Comparison of ENCODE assay signal across 28 cellular contexts in genomic region chr4:57309658-57310057, GRCh38.
"Had no signal": no experiment of that assay in that cellular context is flagged by ENCODE, and none has a peak within 500 bp of the region (broad histone marks: within the 10 kb centered on the region; RNA-seq: fewer than 3 reads in every experiment).

No MANE protein-coding gene starts in this region.

- H3K4me1 ChIP-seq: esophagus squamous epithelium, gastroesophageal sphincter had no signal

- H3K27ac Mint-ChIP-seq: activated CD4-positive, alpha-beta memory T cell treated with anti-CD3 and anti-CD28 coated beads for 36 hours; activated CD4-positive, alpha-beta T cell treated with anti-CD3 and anti-CD28 coated beads for 36 hours; activated CD4-positive, alpha-beta T cell treated with anti-CD3 and anti-CD28 coated beads, Interleukin-2, amount 10 ng/mL, durations not matched to agents 24 days and 14 days; activated CD8-positive, alpha-beta memory T cell treated with anti-CD3 and anti-CD28 coated beads, Interleukin-2, amount 10 ng/mL, durations not matched to agents 7 days and 5 days; activated CD8-positive, alpha-beta T cell treated with anti-CD3 and anti-CD28 coated beads, Interleukin-2, amount 10 ng/mL, durations not matched to agents 7 days and 5 days; activated naive CD4-positive, alpha-beta T cell treated with anti-CD3 and anti-CD28 coated beads, Interleukin-2, amount 10 ng/mL, durations not matched to agents 7 days and 5 days; activated naive CD4-positive, alpha-beta T cell treated with anti-CD3 and anti-CD28 coated beads, Interleukin-2, amount 50 U/mL, for 72 hours; activated naive CD8-positive, alpha-beta T cell treated with anti-CD3 and anti-CD28 coated beads, Interleukin-2, amount 10 ng/mL, durations not matched to agents 7 days and 5 days; activated T-cell treated with anti-CD3 and anti-CD28 coated beads, Interleukin-2, amount 50 U/mL, for 24 hours; activated T-cell treated with anti-CD3 and anti-CD28 coated beads, Interleukin-2, amount 50 U/mL, for 72 hours; effector memory CD8-positive, alpha-beta T cell had no signal

- H3K27me3 ChIP-seq: brain microvascular endothelial cell, esophagus squamous epithelium, gastroesophageal sphincter had no signal

- H3K27ac ChIP-seq: brain microvascular endothelial cell, epithelial cell of prostate, esophagus squamous epithelium, gastroesophageal sphincter had no signal

- H3K36me3 Mint-ChIP-seq: activated CD4-positive, alpha-beta memory T cell treated with anti-CD3 and anti-CD28 coated beads for 36 hours; activated CD8-positive, alpha-beta memory T cell treated with anti-CD3 and anti-CD28 coated beads, Interleukin-2, amount 10 ng/mL, durations not matched to agents 7 days and 5 days; activated naive CD4-positive, alpha-beta T cell treated with anti-CD3 and anti-CD28 coated beads, Interleukin-2, amount 10 ng/mL, durations not matched to agents 7 days and 5 days; activated naive CD4-positive, alpha-beta T cell treated with anti-CD3 and anti-CD28 coated beads, Interleukin-2, amount 50 U/mL, for 72 hours; activated naive CD8-positive, alpha-beta T cell treated with anti-CD3 and anti-CD28 coated beads, Interleukin-2, amount 10 ng/mL, durations not matched to agents 7 days and 5 days had no signal

- H3K36me3 ChIP-seq: brain microvascular endothelial cell, esophagus squamous epithelium, gastroesophageal sphincter had no signal

- ATAC-seq: activated CD4-positive, alpha-beta T cell treated with anti-CD3 and anti-CD28 coated beads for 36 hours; activated CD8-positive, alpha-beta memory T cell treated with anti-CD3 and anti-CD28 coated beads, Interleukin-2, amount 10 ng/mL, durations not matched to agents 7 days and 5 days; activated CD8-positive, alpha-beta T cell treated with anti-CD3 and anti-CD28 coated beads, Interleukin-2, amount 10 ng/mL, durations not matched to agents 7 days and 5 days; activated naive CD4-positive, alpha-beta T cell treated with anti-CD3 and anti-CD28 coated beads, Interleukin-2, amount 50 U/mL, for 72 hours; activated T-cell treated with anti-CD3 and anti-CD28 coated beads, Interleukin-2, amount 50 U/mL, for 72 hours; effector memory CD8-positive, alpha-beta T cell; gastroesophageal sphincter had no signal

- DNase-seq: activated CD4-positive, alpha-beta memory T cell treated with anti-CD3 and anti-CD28 coated beads for 36 hours; activated CD4-positive, alpha-beta T cell treated with anti-CD3 and anti-CD28 coated beads for 36 hours; activated CD4-positive, alpha-beta T cell treated with anti-CD3 and anti-CD28 coated beads, Interleukin-2, amount 10 ng/mL, durations not matched to agents 24 days and 14 days; activated CD4-positive, CD25-positive, alpha-beta regulatory T cell; activated CD4-positive, CD25-positive, alpha-beta regulatory T cell treated with anti-CD3 and anti-CD28 coated beads, Interleukin-2, amount 50 U/mL, for 72 hours; activated CD8-positive, alpha-beta memory T cell treated with anti-CD3 and anti-CD28 coated beads, Interleukin-2, amount 10 ng/mL, durations not matched to agents 7 days and 5 days; activated CD8-positive, alpha-beta memory T cell treated with anti-CD3 and anti-CD28 coated beads, Interleukin-2, amount 50 U/mL, for 48 hours; activated CD8-positive, alpha-beta T cell treated with anti-CD3 and anti-CD28 coated beads, Interleukin-2, amount 10 ng/mL, durations not matched to agents 7 days and 5 days; activated gamma-delta T cell; activated naive CD4-positive, alpha-beta T cell; activated naive CD4-positive, alpha-beta T cell treated with anti-CD3 and anti-CD28 coated beads, Interleukin-2, amount 10 ng/mL, durations not matched to agents 7 days and 5 days; activated naive CD8-positive, alpha-beta T cell treated with anti-CD3 and anti-CD28 coated beads, Interleukin-2, amount 10 ng/mL, durations not matched to agents 7 days and 5 days; activated T-cell treated with anti-CD3 and anti-CD28 coated beads for 4 hours; activated T-cell treated with anti-CD3 and anti-CD28 coated beads, Interleukin-2, amount 50 U/mL, for 24 hours; activated T-cell treated with anti-CD3 and anti-CD28 coated beads, Interleukin-2, amount 50 U/mL, for 72 hours; amniotic stem cell; anterior cingulate cortex; brain microvascular endothelial cell; cortex of kidney; dermis blood vessel endothelial cell; effector CD4-positive, alpha-beta T cell; effector memory CD8-positive, alpha-beta T cell; esophagus squamous epithelium; foreskin melanocyte; T-helper 2 cell had no signal

- H3K4me1 Mint-ChIP-seq: activated CD4-positive, alpha-beta T cell treated with anti-CD3 and anti-CD28 coated beads for 36 hours; activated CD4-positive, alpha-beta T cell treated with anti-CD3 and anti-CD28 coated beads, Interleukin-2, amount 10 ng/mL, durations not matched to agents 24 days and 14 days; activated CD8-positive, alpha-beta memory T cell treated with anti-CD3 and anti-CD28 coated beads, Interleukin-2, amount 10 ng/mL, durations not matched to agents 7 days and 5 days; activated naive CD4-positive, alpha-beta T cell treated with anti-CD3 and anti-CD28 coated beads, Interleukin-2, amount 10 ng/mL, durations not matched to agents 7 days and 5 days; activated naive CD8-positive, alpha-beta T cell treated with anti-CD3 and anti-CD28 coated beads, Interleukin-2, amount 10 ng/mL, durations not matched to agents 7 days and 5 days had no signal

- H3K9me3 ChIP-seq: esophagus squamous epithelium, gastroesophageal sphincter had no signal

- H3K9me3 Mint-ChIP-seq: activated CD4-positive, alpha-beta T cell treated with anti-CD3 and anti-CD28 coated beads, Interleukin-2, amount 10 ng/mL, durations not matched to agents 24 days and 14 days; activated naive CD4-positive, alpha-beta T cell treated with anti-CD3 and anti-CD28 coated beads, Interleukin-2, amount 10 ng/mL, durations not matched to agents 7 days and 5 days; activated naive CD8-positive, alpha-beta T cell treated with anti-CD3 and anti-CD28 coated beads, Interleukin-2, amount 10 ng/mL, durations not matched to agents 7 days and 5 days; activated T-cell treated with anti-CD3 and anti-CD28 coated beads, Interleukin-2, amount 50 U/mL, for 24 hours had no signal

- H3K4me3 ChIP-seq: esophagus squamous epithelium, gastroesophageal sphincter had no signal

- H3K27me3 Mint-ChIP-seq: activated CD4-positive, alpha-beta T cell treated with anti-CD3 and anti-CD28 coated beads, Interleukin-2, amount 10 ng/mL, durations not matched to agents 24 days and 14 days; activated CD8-positive, alpha-beta memory T cell treated with anti-CD3 and anti-CD28 coated beads, Interleukin-2, amount 10 ng/mL, durations not matched to agents 7 days and 5 days; activated naive CD4-positive, alpha-beta T cell treated with anti-CD3 and anti-CD28 coated beads, Interleukin-2, amount 10 ng/mL, durations not matched to agents 7 days and 5 days; activated naive CD8-positive, alpha-beta T cell treated with anti-CD3 and anti-CD28 coated beads, Interleukin-2, amount 10 ng/mL, durations not matched to agents 7 days and 5 days; activated T-cell treated with anti-CD3 and anti-CD28 coated beads, Interleukin-2, amount 50 U/mL, for 24 hours; effector memory CD8-positive, alpha-beta T cell had no signal

- H3K4me3 Mint-ChIP-seq: activated CD4-positive, alpha-beta memory T cell treated with anti-CD3 and anti-CD28 coated beads for 36 hours; activated CD4-positive, alpha-beta T cell treated with anti-CD3 and anti-CD28 coated beads for 36 hours; activated CD4-positive, alpha-beta T cell treated with anti-CD3 and anti-CD28 coated beads, Interleukin-2, amount 10 ng/mL, durations not matched to agents 24 days and 14 days; activated CD8-positive, alpha-beta memory T cell treated with anti-CD3 and anti-CD28 coated beads, Interleukin-2, amount 10 ng/mL, durations not matched to agents 7 days and 5 days; activated CD8-positive, alpha-beta T cell treated with anti-CD3 and anti-CD28 coated beads, Interleukin-2, amount 10 ng/mL, durations not matched to agents 7 days and 5 days; activated naive CD4-positive, alpha-beta T cell treated with anti-CD3 and anti-CD28 coated beads, Interleukin-2, amount 10 ng/mL, durations not matched to agents 7 days and 5 days; activated naive CD8-positive, alpha-beta T cell treated with anti-CD3 and anti-CD28 coated beads, Interleukin-2, amount 10 ng/mL, durations not matched to agents 7 days and 5 days; activated T-cell treated with anti-CD3 and anti-CD28 coated beads, Interleukin-2, amount 50 U/mL, for 24 hours; activated T-cell treated with anti-CD3 and anti-CD28 coated beads, Interleukin-2, amount 50 U/mL, for 72 hours; effector memory CD8-positive, alpha-beta T cell had no signal
